Comparison of ENCODE assay signal across 10 cellular contexts in genomic region chr17:55053855-55054254, GRCh38.
DNase-seq lines count a peak whose midpoint lies in the region; ATAC-seq, FAIRE-seq and TF ChIP-seq lines count a peak whose summit lies in the region.
"Had no signal": no experiment of that assay in that cellular context is flagged by ENCODE, and none has a peak within 500 bp of the region (broad histone marks: within the 10 kb centered on the region; RNA-seq: fewer than 3 reads in every experiment).

No MANE protein-coding gene starts in this region.

- no peaks in the 10 kb centered on the region for H3K9me3 Mint-ChIP-seq in H9
- no peaks in the 10 kb centered on the region for H3K9me3 Mint-ChIP-seq in activated T-helper 17 cell treated with anti-CD3 and anti-CD28 coated beads, Interleukin-2, amount 50 U/mL, for 72 hours

- H3K4me3 Mint-ChIP-seq in H9: no peak overlapping the region
- H3K4me3 Mint-ChIP-seq in activated T-helper 17 cell treated with anti-CD3 and anti-CD28 coated beads, Interleukin-2, amount 50 U/mL, for 72 hours: no peak overlapping the region

- H4K91ac ChIP-seq in H9 (ENCODE audit: insufficient read length, low read depth, low read length): no peak overlapping the region

- H3K18ac ChIP-seq in H9 (ENCODE audit: insufficient read length, low read depth, low read length): no peak overlapping the region

- H2BK15ac ChIP-seq in H9 (ENCODE audit: low read depth, low read length): no peak overlapping the region

- H4K5ac ChIP-seq in H9 (ENCODE audit: insufficient read length, low read depth, low read length): no peak overlapping the region

- no peak overlapping the region for H2BK120ac ChIP-seq in H9 (ENCODE audit: low read depth, low read length, poor library complexity, severe bottlenecking)

- H3K56ac ChIP-seq in H9 (ENCODE audit: insufficient read length, low read depth, low read length): no peak overlapping the region

- no CpG with 5 or more reads among the region's 1 CpG for WGBS in H9 (ENCODE audit: extremely low coverage, insufficient read length, low lambda C conversion rate)

- H3K4me2 ChIP-seq in H9 (ENCODE audit: insufficient read depth, insufficient read length, low read length): no peak overlapping the region

- no peak overlapping the region for H2BK20ac ChIP-seq in H9 (ENCODE audit: low read depth, low read length, poor library complexity, severe bottlenecking)

- no peak overlapping the region for H4K8ac ChIP-seq in H9 (replicated peaks; ENCODE audit: insufficient read length, low read depth, low read length)

- no peak overlapping the region for H3K9ac ChIP-seq in H9 (ENCODE audit: extremely low read depth, insufficient read length, low read length)

- no peak overlapping the region for H3K4ac ChIP-seq in H9 (ENCODE audit: low read depth, low read length)

- H3K79me1 ChIP-seq in H9 (ENCODE audit: insufficient read depth, low read depth, low read length, poor library complexity, severe bottlenecking): no peaks in the 10 kb centered on the region

- no peaks in the 10 kb centered on the region for H3K9me3 ChIP-seq in H9 (ENCODE audit: control insufficient read depth, low read depth, low read length)

- no peaks in the 10 kb centered on the region for H3K79me2 ChIP-seq in H9 (ENCODE audit: insufficient read depth, low read length)

- peak; percentile 30 for TF ChIP-seq CTCF in AG09309 (IDR thresholded peaks at IDR 0.05; ENCODE audit: control insufficient read depth, insufficient read depth, low read depth, low read length, missing control alignments)
- peak; percentile 56 for TF ChIP-seq CTCF in H9 (conservative IDR thresholded peaks at IDR 0.05)

- H2AFZ ChIP-seq in H9 (ENCODE audit: low read length): no peak overlapping the region

- H2BK5ac ChIP-seq in H9 (ENCODE audit: insufficient read length, low read length): no peak overlapping the region

- H3K27ac ChIP-seq in H9 (ENCODE audit: insufficient read length, low read depth, low read length): no peak overlapping the region

- no peak for ATAC-seq in activated T-helper 17 cell treated with anti-CD3 and anti-CD28 coated beads, Interleukin-2, amount 50 U/mL, for 72 hours (replicated peaks)
- ATAC-seq in HG03139 (IDR thresholded peaks at IDR 0.05; ENCODE audit: unreplicated experiment) (no peak), HG02798 (IDR thresholded peaks at IDR 0.05; ENCODE audit: poor library complexity, unreplicated experiment) (no peak), GM18868 (IDR thresholded peaks at IDR 0.05; ENCODE audit: unreplicated experiment) (no peak)
- ATAC-seq: sciatic nerve had no signal

- H3K4me1 Mint-ChIP-seq in H9: no peaks in the 10 kb centered on the region
- H3K4me1 Mint-ChIP-seq in activated T-helper 17 cell treated with anti-CD3 and anti-CD28 coated beads, Interleukin-2, amount 50 U/mL, for 72 hours: no peaks in the 10 kb centered on the region

- no peaks in the 10 kb centered on the region; a peak in 2 of 7 replicates for H3K36me3 Mint-ChIP-seq in H9 (ENCODE audit: insufficient read depth in 1 of 3, low read depth in 3 of 3)
- H3K36me3 Mint-ChIP-seq in activated T-helper 17 cell treated with anti-CD3 and anti-CD28 coated beads, Interleukin-2, amount 50 U/mL, for 72 hours (ENCODE audit: low read depth): no peaks in the 10 kb centered on the region

- no peak overlapping the region for H3K4me3 ChIP-seq in AG09309 (ENCODE audit: control insufficient read depth, low read depth, low read length)

- H3K27me3 ChIP-seq in H9 (ENCODE audit: insufficient read depth, low read length): no peaks in the 10 kb centered on the region

- no peak overlapping the region; a peak in 1 of 7 replicates for H3K27ac Mint-ChIP-seq in H9
- peak overlapping the region; percentile 1 for H3K27ac Mint-ChIP-seq in activated T-helper 17 cell treated with anti-CD3 and anti-CD28 coated beads, Interleukin-2, amount 50 U/mL, for 72 hours

- no peak overlapping the region for H3K23ac ChIP-seq in H9 (ENCODE audit: insufficient read length, low read depth, low read length)

- no peaks in the 10 kb centered on the region for H4K20me1 ChIP-seq in H9 (ENCODE audit: control insufficient read depth, insufficient read depth, insufficient read length)

- no peak overlapping the region for H2BK12ac ChIP-seq in H9 (ENCODE audit: insufficient read length, low read depth, low read length)

- H3K23me2 ChIP-seq in H9 (ENCODE audit: insufficient read length, low read depth, low read length, poor library complexity, severe bottlenecking): no peaks in the 10 kb centered on the region

- H2AK5ac ChIP-seq in H9 (ENCODE audit: insufficient read length, low read length): no peak overlapping the region

- no peak overlapping the region for H3T11ph ChIP-seq in H9 (ENCODE audit: low read length)

- H3K14ac ChIP-seq in H9 (ENCODE audit: insufficient read depth, low read length): no peak overlapping the region

- peak; percentile 96 for FAIRE-seq in islet of Langerhans (lab: Jason Lieb, UNC)
- FAIRE-seq: H1 had no signal

- H3K4me1 ChIP-seq in H9 (ENCODE audit: insufficient read depth, low read length): no peaks in the 10 kb centered on the region

- no peaks in the 10 kb centered on the region for H3K27me3 Mint-ChIP-seq in H9 (ENCODE audit: low read depth)
- H3K27me3 Mint-ChIP-seq in activated T-helper 17 cell treated with anti-CD3 and anti-CD28 coated beads, Interleukin-2, amount 50 U/mL, for 72 hours: no peaks in the 10 kb centered on the region

- DNase-seq in AG09309 (ENCODE audit: low read depth) (no peak), H9 (no peak), NCI-H2107 (lab: John Stamatoyannopoulos, UW) (no peak)
